In genomic region chr10:4283841-4284610, GRCh38 we compare ENCODE assay signal across 10 cellular contexts.
DNase-seq lines count a peak whose midpoint lies in the region; ATAC-seq and TF ChIP-seq lines count a peak whose summit lies in the region.
"Had no signal": no experiment of that assay in that cellular context is flagged by ENCODE, and none has a peak within 500 bp of the region (broad histone marks: within the 10 kb centered on the region; RNA-seq: fewer than 3 reads in every experiment).

No MANE protein-coding gene starts in this region.

- DNase-seq in AG10803 (ENCODE audit: low read depth) = peak; percentile 87
- peak; percentile 6 for DNase-seq in cerebellar cortex (ENCODE audit: low spot score)
- DNase-seq in hepatocyte (ENCODE audit: low spot score) = no peak
- DNase-seq in sigmoid colon = peak; percentile 92
- DNase-seq in activated CD4-positive, CD25-positive, alpha-beta regulatory T cell treated with anti-CD3 and anti-CD28 coated beads, Interleukin-2, amount 50 U/mL, for 72 hours = no peak
- no peak for DNase-seq in GF-D8 (lab: John Stamatoyannopoulos, UW)
- DNase-seq in GM10266 (ENCODE audit: extremely low spot score) = no peak
- DNase-seq: NCI-H2171 treated with DMSO at 0.1 percent for 48 hours had no signal

- H3K4me1 ChIP-seq in hepatocyte (ENCODE audit: insufficient read depth) (peaks cover 23% of the 10 kb centered on the region), sigmoid colon (peaks cover 0 to 56% (median 55%) of the 10 kb centered on the region in 4 donors)

- H3K9me3 ChIP-seq in hepatocyte (ENCODE audit: low read depth) = no peaks in the 10 kb centered on the region
- H3K9me3 ChIP-seq in sigmoid colon = no peaks in the 10 kb centered on the region

- WGBS in hepatocyte (ENCODE audit: low lambda C conversion rate, missing lambda C conversion rate) = 59% methylated on average over 7 of the region's 7 CpGs
- WGBS in sigmoid colon, 2 donors = 75 to 77% methylated on average over 7 of the region's 7 CpGs

- TF ChIP-seq POLR2A in sigmoid colon (IDR thresholded peaks at IDR 0.05) = no peak

- H3K4me3 ChIP-seq in AG10803 (ENCODE audit: low read length) = peak overlapping the region; percentile 22
- H3K4me3 ChIP-seq in hepatocyte = no peak overlapping the region
- no peak overlapping the region for H3K4me3 ChIP-seq in sigmoid colon

- no peak overlapping the region for H2AFZ ChIP-seq in hepatocyte

- H3K36me3 ChIP-seq in hepatocyte (replicated peaks; ENCODE audit: insufficient read depth, low read depth) (no peaks in the 10 kb centered on the region), sigmoid colon (no peaks in the 10 kb centered on the region)

- H3K4me2 ChIP-seq in hepatocyte = no peak overlapping the region

- peak; percentile 67 to 93 (median 80) for TF ChIP-seq EP300 in sigmoid colon (IDR thresholded peaks at IDR 0.05)

- H3K9me2 ChIP-seq in hepatocyte (replicated peaks; ENCODE audit: insufficient read depth) = no peaks in the 10 kb centered on the region

- peak overlapping the region; percentile 35 for H3K27ac ChIP-seq in hepatocyte
- peak overlapping the region; percentile 68 to 88 (median 75) for H3K27ac ChIP-seq in sigmoid colon
- H3K27ac ChIP-seq: C4-2B had no signal

- no peak for TF ChIP-seq CTCF in AG10803 (conservative IDR thresholded peaks at IDR 0.05; ENCODE audit: low read length)
- TF ChIP-seq CTCF in hepatocyte (IDR thresholded peaks at IDR 0.05; ENCODE audit: poor library complexity) = no peak
- no peak for TF ChIP-seq CTCF in sigmoid colon (IDR thresholded peaks at IDR 0.05)
- no peak for TF ChIP-seq CTCF in GM10266 (IDR thresholded peaks at IDR 0.05; ENCODE audit: control insufficient read depth, insufficient read depth, low read depth, missing control alignments)

- no peak for ATAC-seq in HG02623 (IDR thresholded peaks at IDR 0.05; ENCODE audit: unreplicated experiment)

- no peaks in the 10 kb centered on the region for H3K79me2 ChIP-seq in hepatocyte

- no peaks in the 10 kb centered on the region for H4K20me1 ChIP-seq in hepatocyte (ENCODE audit: insufficient read depth, poor library complexity, severe bottlenecking)

- intact Hi-C loops in sigmoid colon (cut with DNase I) = no loop called here

- H3K27me3 ChIP-seq in hepatocyte = no peaks in the 10 kb centered on the region
- H3K27me3 ChIP-seq in sigmoid colon = no peaks in the 10 kb centered on the region

Comparison
In these comparisons a context has a peak if more than half of its experiments do, and no peak if none do; other contexts are left out.
1. DNase-seq: peak in AG10803 (single experiment), cerebellar cortex (single experiment) and sigmoid colon (single experiment); none in hepatocyte (single experiment), activated CD4-positive, CD25-positive, alpha-beta regulatory T cell treated with anti-CD3 and anti-CD28 coated beads, Interleukin-2, amount 50 U/mL, for 72 hours (single experiment), GF-D8 (single experiment) and GM10266 (single experiment).